In the genomic region with DNA sequence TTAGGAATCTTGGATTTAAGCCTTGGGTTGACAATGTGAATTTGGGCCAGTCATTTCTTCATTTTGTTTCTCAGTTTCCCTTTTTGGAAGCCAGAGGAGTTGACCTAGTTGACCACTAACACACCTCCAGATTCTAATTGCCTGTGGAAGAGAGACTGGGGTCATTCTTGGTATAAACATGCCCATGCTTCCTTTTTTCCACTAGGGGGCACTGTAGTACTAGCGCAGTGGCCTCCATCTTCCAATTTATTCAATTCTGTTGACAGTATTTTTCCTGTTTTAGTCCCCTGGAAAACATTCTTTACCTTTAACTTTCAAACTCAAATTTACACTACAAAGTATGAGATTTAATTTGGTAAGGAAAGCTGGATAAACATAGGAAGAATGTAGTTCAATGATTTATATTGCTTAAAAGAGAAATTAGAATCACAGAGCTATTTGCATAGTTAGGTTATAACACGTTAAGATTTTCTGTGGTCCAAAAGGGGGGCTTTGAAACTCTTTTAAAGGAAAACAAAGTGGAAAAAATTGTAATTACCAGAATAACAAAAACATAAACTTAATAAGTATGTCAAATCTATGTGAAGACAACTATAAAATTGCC, we compare ENCODE assay signal across 8 cellular contexts. TPM values are rescaled to one million over a fixed set of nuclear protein-coding genes. Genes with fewer than 3 reads are reported as not detected.
DNase-seq lines count a peak whose midpoint lies in the region; ATAC-seq, FAIRE-seq and TF ChIP-seq lines count a peak whose summit lies in the region.

No MANE protein-coding gene starts in this region.

- H3K27ac ChIP-seq in DOHH2 (ENCODE audit: low read depth, low read length) (no peak overlapping the region), transverse colon (no peak overlapping the region)

- no peak overlapping the region for H3K4me3 ChIP-seq in DOHH2 (ENCODE audit: low read length)
- H3K4me3 ChIP-seq in kidney epithelial cell (ENCODE audit: low read depth, low read length): no peak overlapping the region
- no peak overlapping the region for H3K4me3 ChIP-seq in transverse colon

- TF ChIP-seq POLR2A in transverse colon (IDR thresholded peaks at IDR 0.05): no peak

- H3K4me1 ChIP-seq in DOHH2 (ENCODE audit: control insufficient read depth, low read length) (peaks cover 9% of the 10 kb centered on the region), transverse colon (peaks cover 0 to 12% (median 0%) of the 10 kb centered on the region in 4 donors)

- H3K79me2 ChIP-seq in DOHH2 (ENCODE audit: control insufficient read depth, low read length): no peaks in the 10 kb centered on the region

- H3K4me2 ChIP-seq in DOHH2 (ENCODE audit: low read length): no peak overlapping the region

- DNase-seq in NCI-H82 treated with DMSO at 0.1 percent for 48 hours (lab: John Stamatoyannopoulos, UW; ENCODE audit: unreplicated experiment) (peak; percentile 74), kidney epithelial cell (ENCODE audit: low read depth) (no peak), transverse colon (no peak)

- ATAC-seq in HG03439 (IDR thresholded peaks at IDR 0.05; ENCODE audit: unreplicated experiment) (peak; percentile 54), HG03378 (IDR thresholded peaks at IDR 0.05; ENCODE audit: unreplicated experiment) (no peak)

- H3K4me3 Mint-ChIP-seq in brain: no peak overlapping the region

- no peak for TF ChIP-seq EP300 in transverse colon (IDR thresholded peaks at IDR 0.05; ENCODE audit: low read depth)

- no peaks in the 10 kb centered on the region for H3K9me2 ChIP-seq in DOHH2 (replicated peaks; ENCODE audit: control insufficient read depth, low read length)

- no peaks in the 10 kb centered on the region for H3K9me3 Mint-ChIP-seq in brain

- WGBS in transverse colon (ENCODE audit: low coverage in 1 of 2), 2 donors: 40 to 42% methylated on average over 2 of the region's 2 CpGs

- peak; percentile 39 for FAIRE-seq in A204.1 (lab: Jason Lieb, UNC)

- no peaks in the 10 kb centered on the region for H3K36me3 ChIP-seq in DOHH2 (ENCODE audit: control insufficient read depth, low read length)
- no peaks in the 10 kb centered on the region for H3K36me3 ChIP-seq in kidney epithelial cell (ENCODE audit: control insufficient read depth, insufficient read depth, low read length)
- H3K36me3 ChIP-seq in transverse colon: no peaks in the 10 kb centered on the region

- peak overlapping the region in 2 of 5 experiments; percentile 32 to 38 for H3K27ac Mint-ChIP-seq in brain

- TF ChIP-seq CTCF in DOHH2 (IDR thresholded peaks at IDR 0.05; ENCODE audit: low read depth, low read length, poor library complexity, severe bottlenecking) (peak; percentile 92), brain (conservative IDR thresholded peaks at IDR 0.05) (peak; percentile 96 to 97), kidney epithelial cell (IDR thresholded peaks at IDR 0.05; ENCODE audit: insufficient read depth, low read length, poor library complexity, severe bottlenecking) (peak; percentile 81), transverse colon (IDR thresholded peaks at IDR 0.05) (peak; percentile 92 to 98 (median 95))

- no peaks in the 10 kb centered on the region for H3K36me3 Mint-ChIP-seq in brain

- peaks cover 20% of the 10 kb centered on the region for H3K4me1 Mint-ChIP-seq in brain

- H3K9me3 ChIP-seq in DOHH2 (ENCODE audit: control insufficient read depth, insufficient read depth, low read length) (no peaks in the 10 kb centered on the region), transverse colon (no peaks in the 10 kb centered on the region)

- H3K27me3 ChIP-seq in DOHH2 (ENCODE audit: control insufficient read depth, low read length): no peaks in the 10 kb centered on the region; the same call in 1 of the 2 replicates
- no peaks in the 10 kb centered on the region for H3K27me3 ChIP-seq in kidney epithelial cell (ENCODE audit: control insufficient read depth, insufficient read depth, low read length)
- no peaks in the 10 kb centered on the region for H3K27me3 ChIP-seq in transverse colon

- H3F3A ChIP-seq in DOHH2 (ENCODE audit: control insufficient read depth, insufficient read depth): peaks cover 4% of the 10 kb centered on the region; the same call in 1 of the 2 replicates

- intact Hi-C loops in transverse colon (cut with DNase I; ENCODE audit: low total_unique reads): loop anchor here (10.0 kb wide), 3 partner anchors 70 to 170 kb away; partner anchors contain the start of gene NFE2L2

- H4K20me1 ChIP-seq in DOHH2 (ENCODE audit: control insufficient read depth, insufficient read depth, low read depth, low read length): no peaks in the 10 kb centered on the region

- in situ Hi-C loops in transverse colon (cut with MboI; ENCODE audit: low pct_ligation_motif_present in 1 of 4, low pct_unique_long_range_greater_than_20kb in 1 of 4, low sequenced_read_pairs in 3 of 4): loop anchor here (5.0 to 25.0 kb wide), 10 partner anchors 77 to 420 kb away; a partner anchor contains a TSS

- no peaks in the 10 kb centered on the region for H3K27me3 Mint-ChIP-seq in brain

RNA-seq across cellular contexts. Expression of gene AGPS, which starts 57.5 kb away (rescaled TPM):
- 8.4 TPM for polyA plus RNA-seq in brain (ENCODE audit: insufficient read depth, low read depth, low replicate concordance)
- total RNA-seq in kidney epithelial cell (26.1 and 50.7 TPM in 2 replicates), transverse colon (10 to 100 TPM; 15.0 to 81.6 (median 58.1) TPM)
